Comparison of ENCODE assay signal across 1 cellular context in genomic region chr15:99433757-99434211, GRCh38.
TF ChIP-seq lines count a peak whose summit lies in the region.

No MANE protein-coding gene starts in this region.

TF ChIP-seq in HCT116, 20 proteins besides CTCF, POLR2A, EP300 and RAD21 (continued from another document):
- TF ChIP-seq ZBTB33 (IDR thresholded peaks at IDR 0.05; ENCODE audit: extremely low read depth, insufficient replicate concordance, low read length) (no peak), POLR2AphosphoS5 (IDR thresholded peaks at IDR 0.05; ENCODE audit: low read depth, low read length) (no peak), FOSL1 (IDR thresholded peaks at IDR 0.05; ENCODE audit: low read depth) (no peak), EZH2 (IDR thresholded peaks at IDR 0.05) (no peak), SP1 (IDR thresholded peaks at IDR 0.05; ENCODE audit: low read depth) (no peak), EGR1 (IDR thresholded peaks at IDR 0.05; ENCODE audit: low read depth) (no peak), CEBPB (IDR thresholded peaks at IDR 0.05; ENCODE audit: low read depth) (no peak), JUND (IDR thresholded peaks at IDR 0.05) (no peak), YY1 (IDR thresholded peaks at IDR 0.05; ENCODE audit: extremely low read depth, insufficient replicate concordance, low read depth, low read length) (no peak), SRF (IDR thresholded peaks at IDR 0.05; ENCODE audit: low read depth) (no peak), CBX3 (IDR thresholded peaks at IDR 0.05; ENCODE audit: low read depth) (no peak), ELF1 (IDR thresholded peaks at IDR 0.05; ENCODE audit: borderline replicate concordance, low read depth) (no peak)
